In the genomic region with DNA sequence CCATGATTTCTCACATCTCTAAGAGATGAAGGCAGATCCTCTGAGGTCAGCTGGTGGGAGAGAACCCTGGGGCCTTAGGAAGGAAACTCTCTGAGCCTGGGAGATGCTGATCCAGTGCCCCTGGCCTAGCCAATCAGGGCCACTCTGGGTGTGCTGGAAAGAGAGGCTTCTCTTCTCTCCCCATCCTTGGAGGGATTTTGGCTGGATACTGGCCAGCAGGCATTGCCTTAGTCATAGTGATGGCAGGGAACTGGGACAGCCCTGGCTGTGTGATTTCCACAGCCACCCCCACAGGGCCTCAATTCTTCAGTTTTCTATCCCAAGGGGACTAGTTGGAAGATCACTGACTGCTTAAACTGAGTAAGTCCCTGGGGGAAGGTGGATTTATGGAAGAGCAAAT, we compare ENCODE assay signal across 19 cellular contexts. TPM values are rescaled to one million over a fixed set of nuclear protein-coding genes. Genes with fewer than 3 reads are reported as not detected.
A peak's percentile ranks its signal among the peaks of the same experiment; 100 is the strongest.
DNase-seq lines count a peak whose midpoint lies in the region; ATAC-seq and TF ChIP-seq lines count a peak whose summit lies in the region.
"Had no signal": no experiment of that assay in that cellular context is flagged by ENCODE, and none has a peak within 500 bp of the region (broad histone marks: within the 10 kb centered on the region; RNA-seq: fewer than 3 reads in every experiment).

No MANE protein-coding gene starts in this region.

- CTCF ChIA-PET in activated CD4-positive, alpha-beta memory T cell treated with anti-CD3 and anti-CD28 coated beads for 36 hours (lab: Charles Lee) = interaction anchor here (1.2 kb wide), 2 partner anchors 746 to 766 kb away, joined by 3 read pairs; no protein-coding TSS in a partner anchor
- CTCF ChIA-PET in activated CD4-positive, alpha-beta memory T cell treated with anti-CD3 and anti-CD28 coated beads, Interleukin-2, amount 10 ng/mL, durations not matched to agents 7 days and 5 days (lab: Charles Lee) = no interaction called here

- H3K4me3 ChIP-seq in fibroblast of mammary gland (ENCODE audit: control insufficient read depth, low read depth, low read length) = no peak overlapping the region
- H3K4me3 ChIP-seq: skin epidermis had no signal

- peaks cover 45% of the 10 kb centered on the region for H3K4me1 Mint-ChIP-seq in activated CD4-positive, alpha-beta memory T cell treated with anti-CD3 and anti-CD28 coated beads for 36 hours (ENCODE audit: low read depth)
- H3K4me1 Mint-ChIP-seq in activated CD4-positive, alpha-beta memory T cell treated with anti-CD3 and anti-CD28 coated beads, Interleukin-2, amount 10 ng/mL, durations not matched to agents 7 days and 5 days = peaks cover 45% of the 10 kb centered on the region
- H3K4me1 Mint-ChIP-seq in T-helper 17 cell = peaks cover 19% of the 10 kb centered on the region
- peaks cover 49% of the 10 kb centered on the region for H3K4me1 Mint-ChIP-seq in stimulated activated effector memory CD8-positive, alpha-beta T cell treated with anti-CD3 and anti-CD28 coated beads, Interleukin-12 subunit alpha, Interleukin-12 subunit beta, amount 100 ng/mL, for 72 hours
- peaks cover 15 to 32% of the 10 kb centered on the region in 2 donors for H3K4me1 Mint-ChIP-seq in natural killer cell treated with Interleukin-12 subunit alpha and Interleukin-12 subunit beta and Interleukin-15 and Interleukin-18, amount 100 ng/mL, for 72 hours (ENCODE audit: low read depth in 2 of 2)

- peak; percentile 4 for DNase-seq in activated CD4-positive, alpha-beta memory T cell treated with anti-CD3 and anti-CD28 coated beads for 36 hours
- DNase-seq in activated CD4-positive, alpha-beta memory T cell treated with anti-CD3 and anti-CD28 coated beads, Interleukin-2, amount 10 ng/mL, durations not matched to agents 7 days and 5 days = no peak
- DNase-seq in T-helper 17 cell = no peak
- DNase-seq in fibroblast of mammary gland (ENCODE audit: low read depth) = peak; percentile 77
- DNase-seq in stimulated activated effector memory CD8-positive, alpha-beta T cell treated with anti-CD3 and anti-CD28 coated beads, Interleukin-12 subunit alpha, Interleukin-12 subunit beta, amount 100 ng/mL, for 72 hours (ENCODE audit: low spot score in 2 of 2) = no peak
- no peak for DNase-seq in natural killer cell treated with Interleukin-12 subunit alpha and Interleukin-12 subunit beta and Interleukin-15 and Interleukin-18, amount 100 ng/mL, for 72 hours (ENCODE audit: low spot score)
- DNase-seq in substantia nigra (lab: John Stamatoyannopoulos, UW) = no peak
- DNase-seq: activated CD4-positive, alpha-beta T cell treated with anti-CD3 and anti-CD28 coated beads, Interleukin-2, amount 10 ng/mL, durations not matched to agents 7 days and 5 days; activated naive CD8-positive, alpha-beta T cell treated with anti-CD3 and anti-CD28 coated beads, Interleukin-2, amount 50 U/mL, for 24 hours; activated T-cell treated with anti-CD3 and anti-CD28 coated beads, Interleukin-2, amount 50 U/mL, for 48 hours; kidney; midbrain; NCI-H1930; NCI-H526; SIG-M5; trophoblast cell had no signal

- H3K27ac ChIP-seq in substantia nigra (ENCODE audit: low read depth, low read length, poor library complexity, severe bottlenecking) = no peak overlapping the region

- no peaks in the 10 kb centered on the region for H3K9me3 ChIP-seq in T-helper 17 cell (ENCODE audit: control insufficient read depth, low read length, poor library complexity, severe bottlenecking)

- no peak overlapping the region for H3K4me3 Mint-ChIP-seq in activated CD4-positive, alpha-beta memory T cell treated with anti-CD3 and anti-CD28 coated beads for 36 hours
- H3K4me3 Mint-ChIP-seq in activated CD4-positive, alpha-beta memory T cell treated with anti-CD3 and anti-CD28 coated beads, Interleukin-2, amount 10 ng/mL, durations not matched to agents 7 days and 5 days = no peak overlapping the region
- no peak overlapping the region for H3K4me3 Mint-ChIP-seq in T-helper 17 cell
- H3K4me3 Mint-ChIP-seq in stimulated activated effector memory CD8-positive, alpha-beta T cell treated with anti-CD3 and anti-CD28 coated beads, Interleukin-12 subunit alpha, Interleukin-12 subunit beta, amount 100 ng/mL, for 72 hours = no peak overlapping the region
- H3K4me3 Mint-ChIP-seq in natural killer cell treated with Interleukin-12 subunit alpha and Interleukin-12 subunit beta and Interleukin-15 and Interleukin-18, amount 100 ng/mL, for 72 hours = no peak overlapping the region
- H3K4me3 Mint-ChIP-seq: activated CD4-positive, alpha-beta T cell treated with anti-CD3 and anti-CD28 coated beads, Interleukin-2, amount 10 ng/mL, durations not matched to agents 7 days and 5 days; activated naive CD8-positive, alpha-beta T cell treated with anti-CD3 and anti-CD28 coated beads, Interleukin-2, amount 50 U/mL, for 24 hours; stimulated activated memory B cell treated with anti-CD40 and anti-IgM and Interleukin-4, amounts not matched to agents 10 μg/mL and 1 μg/mL and 100 μg/mL, for 72 hours had no signal

- H3K27ac Mint-ChIP-seq in activated CD4-positive, alpha-beta memory T cell treated with anti-CD3 and anti-CD28 coated beads for 36 hours = no peak overlapping the region
- H3K27ac Mint-ChIP-seq in activated CD4-positive, alpha-beta memory T cell treated with anti-CD3 and anti-CD28 coated beads, Interleukin-2, amount 10 ng/mL, durations not matched to agents 7 days and 5 days = no peak overlapping the region
- H3K27ac Mint-ChIP-seq in T-helper 17 cell = peak overlapping the region; percentile 43
- H3K27ac Mint-ChIP-seq in stimulated activated effector memory CD8-positive, alpha-beta T cell treated with anti-CD3 and anti-CD28 coated beads, Interleukin-12 subunit alpha, Interleukin-12 subunit beta, amount 100 ng/mL, for 72 hours = peak overlapping the region; percentile 83
- H3K27ac Mint-ChIP-seq in natural killer cell treated with Interleukin-12 subunit alpha and Interleukin-12 subunit beta and Interleukin-15 and Interleukin-18, amount 100 ng/mL, for 72 hours = peak overlapping the region in 1 of 2 donors; percentile 75
- H3K27ac Mint-ChIP-seq: activated CD4-positive, alpha-beta T cell treated with anti-CD3 and anti-CD28 coated beads, Interleukin-2, amount 10 ng/mL, durations not matched to agents 7 days and 5 days; activated naive CD8-positive, alpha-beta T cell treated with anti-CD3 and anti-CD28 coated beads, Interleukin-2, amount 50 U/mL, for 24 hours; stimulated activated memory B cell treated with anti-CD40 and anti-IgM and Interleukin-4, amounts not matched to agents 10 μg/mL and 1 μg/mL and 100 μg/mL, for 72 hours had no signal

- peaks cover 2% of the 10 kb centered on the region for H3K27me3 Mint-ChIP-seq in activated CD4-positive, alpha-beta memory T cell treated with anti-CD3 and anti-CD28 coated beads for 36 hours
- peaks cover 4% of the 10 kb centered on the region for H3K27me3 Mint-ChIP-seq in activated CD4-positive, alpha-beta memory T cell treated with anti-CD3 and anti-CD28 coated beads, Interleukin-2, amount 10 ng/mL, durations not matched to agents 7 days and 5 days
- no peaks in the 10 kb centered on the region for H3K27me3 Mint-ChIP-seq in T-helper 17 cell
- H3K27me3 Mint-ChIP-seq in natural killer cell treated with Interleukin-12 subunit alpha and Interleukin-12 subunit beta and Interleukin-15 and Interleukin-18, amount 100 ng/mL, for 72 hours = peaks cover 0 to 8% of the 10 kb centered on the region in 2 donors
- H3K27me3 Mint-ChIP-seq: activated CD4-positive, alpha-beta T cell treated with anti-CD3 and anti-CD28 coated beads, Interleukin-2, amount 10 ng/mL, durations not matched to agents 7 days and 5 days had no signal

- no peaks in the 10 kb centered on the region for H3K36me3 Mint-ChIP-seq in activated CD4-positive, alpha-beta memory T cell treated with anti-CD3 and anti-CD28 coated beads for 36 hours
- H3K36me3 Mint-ChIP-seq in activated CD4-positive, alpha-beta memory T cell treated with anti-CD3 and anti-CD28 coated beads, Interleukin-2, amount 10 ng/mL, durations not matched to agents 7 days and 5 days (ENCODE audit: low read depth) = no peaks in the 10 kb centered on the region
- peaks cover 6% of the 10 kb centered on the region for H3K36me3 Mint-ChIP-seq in T-helper 17 cell (ENCODE audit: low read depth)
- no peaks in the 10 kb centered on the region for H3K36me3 Mint-ChIP-seq in stimulated activated effector memory CD8-positive, alpha-beta T cell treated with anti-CD3 and anti-CD28 coated beads, Interleukin-12 subunit alpha, Interleukin-12 subunit beta, amount 100 ng/mL, for 72 hours
- no peaks in the 10 kb centered on the region for H3K36me3 Mint-ChIP-seq in natural killer cell treated with Interleukin-12 subunit alpha and Interleukin-12 subunit beta and Interleukin-15 and Interleukin-18, amount 100 ng/mL, for 72 hours
- H3K36me3 Mint-ChIP-seq: stimulated activated memory B cell treated with anti-CD40 and anti-IgM and Interleukin-4, amounts not matched to agents 10 μg/mL and 1 μg/mL and 100 μg/mL, for 72 hours had no signal

- POLR2A ChIA-PET in activated CD4-positive, alpha-beta memory T cell treated with anti-CD3 and anti-CD28 coated beads for 36 hours (lab: Charles Lee) = no interaction called here
- POLR2A ChIA-PET in activated CD4-positive, alpha-beta memory T cell treated with anti-CD3 and anti-CD28 coated beads, Interleukin-2, amount 10 ng/mL, durations not matched to agents 7 days and 5 days (lab: Charles Lee) = no interaction called here

- no peak for TF ChIP-seq CTCF in fibroblast of mammary gland (conservative IDR thresholded peaks at IDR 0.05; ENCODE audit: control insufficient read depth, insufficient read depth, low read depth, low read length)

- H3K9me3 Mint-ChIP-seq in activated CD4-positive, alpha-beta memory T cell treated with anti-CD3 and anti-CD28 coated beads for 36 hours = no peaks in the 10 kb centered on the region
- H3K9me3 Mint-ChIP-seq in activated CD4-positive, alpha-beta memory T cell treated with anti-CD3 and anti-CD28 coated beads, Interleukin-2, amount 10 ng/mL, durations not matched to agents 7 days and 5 days = no peaks in the 10 kb centered on the region
- H3K9me3 Mint-ChIP-seq in stimulated activated effector memory CD8-positive, alpha-beta T cell treated with anti-CD3 and anti-CD28 coated beads, Interleukin-12 subunit alpha, Interleukin-12 subunit beta, amount 100 ng/mL, for 72 hours = no peaks in the 10 kb centered on the region
- H3K9me3 Mint-ChIP-seq in natural killer cell treated with Interleukin-12 subunit alpha and Interleukin-12 subunit beta and Interleukin-15 and Interleukin-18, amount 100 ng/mL, for 72 hours = no peaks in the 10 kb centered on the region
- H3K9me3 Mint-ChIP-seq: activated CD4-positive, alpha-beta T cell treated with anti-CD3 and anti-CD28 coated beads, Interleukin-2, amount 10 ng/mL, durations not matched to agents 7 days and 5 days; stimulated activated memory B cell treated with anti-CD40 and anti-IgM and Interleukin-4, amounts not matched to agents 10 μg/mL and 1 μg/mL and 100 μg/mL, for 72 hours had no signal

- intact Hi-C loops in activated CD4-positive, alpha-beta memory T cell treated with anti-CD3 and anti-CD28 coated beads for 36 hours (cut with micrococcal nuclease) = no loop called here

- no peak for ATAC-seq in T-helper 17 cell
- ATAC-seq in stimulated activated effector memory CD8-positive, alpha-beta T cell treated with anti-CD3 and anti-CD28 coated beads, Interleukin-12 subunit alpha, Interleukin-12 subunit beta, amount 100 ng/mL, for 72 hours = no peak
- ATAC-seq in GM21390 (IDR thresholded peaks at IDR 0.05; ENCODE audit: unreplicated experiment) = no peak
- no peak for ATAC-seq in natural killer cell treated with Interleukin-12 subunit alpha and Interleukin-12 subunit beta and Interleukin-15 and Interleukin-18, amount 100 ng/mL, for 72 hours
- ATAC-seq: activated naive CD8-positive, alpha-beta T cell treated with anti-CD3 and anti-CD28 coated beads, Interleukin-2, amount 50 U/mL, for 24 hours; stimulated activated memory B cell treated with anti-CD40 and anti-IgM and Interleukin-4, amounts not matched to agents 10 μg/mL and 1 μg/mL and 100 μg/mL, for 72 hours had no signal

RNA-seq across cellular contexts. Expression of a gene that starts 26.6 kb away (rescaled TPM):
- under 1 TPM; 0.64 to 0.85 TPM for total RNA-seq in activated CD4-positive, alpha-beta memory T cell treated with anti-CD3 and anti-CD28 coated beads for 36 hours
- 1 to 10 TPM; 1.1 to 1.2 TPM for total RNA-seq in activated CD4-positive, alpha-beta memory T cell treated with anti-CD3 and anti-CD28 coated beads, Interleukin-2, amount 10 ng/mL, durations not matched to agents 7 days and 5 days
- total RNA-seq in T-helper 17 cell = 1 to 10 TPM; 2.2 to 2.7 TPM
- under 1 TPM; 0.88 to 0.98 TPM for total RNA-seq in natural killer cell treated with Interleukin-12 subunit alpha and Interleukin-12 subunit beta and Interleukin-15 and Interleukin-18, amount 100 ng/mL, for 72 hours

Comparison
In these comparisons a context has a peak if more than half of its experiments do, and no peak if none do; other contexts are left out.
1. DNase-seq: peak in activated CD4-positive, alpha-beta memory T cell treated with anti-CD3 and anti-CD28 coated beads for 36 hours (single experiment) and fibroblast of mammary gland (single experiment); none in activated CD4-positive, alpha-beta memory T cell treated with anti-CD3 and anti-CD28 coated beads, Interleukin-2, amount 10 ng/mL, durations not matched to agents 7 days and 5 days (single experiment), T-helper 17 cell (0 of 3), stimulated activated effector memory CD8-positive, alpha-beta T cell treated with anti-CD3 and anti-CD28 coated beads, Interleukin-12 subunit alpha, Interleukin-12 subunit beta, amount 100 ng/mL, for 72 hours (0 of 2), natural killer cell treated with Interleukin-12 subunit alpha and Interleukin-12 subunit beta and Interleukin-15 and Interleukin-18, amount 100 ng/mL, for 72 hours (single experiment) and substantia nigra (0 of 49).
2. H3K27ac Mint-ChIP-seq: peak in T-helper 17 cell (single experiment) and stimulated activated effector memory CD8-positive, alpha-beta T cell treated with anti-CD3 and anti-CD28 coated beads, Interleukin-12 subunit alpha, Interleukin-12 subunit beta, amount 100 ng/mL, for 72 hours (single experiment); none in activated CD4-positive, alpha-beta memory T cell treated with anti-CD3 and anti-CD28 coated beads for 36 hours (single experiment) and activated CD4-positive, alpha-beta memory T cell treated with anti-CD3 and anti-CD28 coated beads, Interleukin-2, amount 10 ng/mL, durations not matched to agents 7 days and 5 days (single experiment).